Comparison of ENCODE assay signal across 21 cellular contexts in genomic region chr5:56476487-56476856, GRCh38.
DNase-seq lines count a peak whose midpoint lies in the region; TF ChIP-seq lines count a peak whose summit lies in the region.
"Had no signal": no experiment of that assay in that cellular context is flagged by ENCODE, and none has a peak within 500 bp of the region (broad histone marks: within the 10 kb centered on the region; RNA-seq: fewer than 3 reads in every experiment).

No MANE protein-coding gene starts in this region.

- no peak for TF ChIP-seq POLR2A in testis (IDR thresholded peaks at IDR 0.05)
- TF ChIP-seq POLR2A in transverse colon (IDR thresholded peaks at IDR 0.05), result no peak

- no peak overlapping the region for H3K4me3 ChIP-seq in testis
- H3K4me3 ChIP-seq in transverse colon, result no peak overlapping the region
- H3K4me3 ChIP-seq: left ventricle myocardium inferior had no signal

- no peak for TF ChIP-seq EP300 in transverse colon (IDR thresholded peaks at IDR 0.05; ENCODE audit: low read depth)

- H3K4me3 Mint-ChIP-seq in activated T-helper 2 cell treated with anti-CD3 and anti-CD28 coated beads, Interferon-gamma antibody, Interleukin-2, Interleukin-4, amounts not matched to agents 10 μg/mL and 5 μg/mL and 100 μg/mL, durations not matched to agents 14 hours and 24 hours and 36 hours (ENCODE audit: low read depth), result no peak overlapping the region
- H3K4me3 Mint-ChIP-seq: activated CD4-positive, alpha-beta T cell treated with anti-CD3 and anti-CD28 coated beads, Interleukin-2, amount 10 ng/mL, durations not matched to agents 7 days and 5 days; B cell; effector memory CD8-positive, alpha-beta T cell; stimulated activated naive CD8-positive, alpha-beta T cell treated with anti-CD3 and anti-CD28 coated beads, Interleukin-15, amount 100 ng/mL, for 72 hours; T-helper 1 cell treated with Interleukin-12 subunit alpha and Interleukin-12 subunit beta and Interleukin-4 antibody, amounts not matched to agents 30 μg/mL and 1 μg/mL, for 36 hours had no signal

- H3K9me3 Mint-ChIP-seq in activated T-helper 2 cell treated with anti-CD3 and anti-CD28 coated beads, Interferon-gamma antibody, Interleukin-2, Interleukin-4, amounts not matched to agents 10 μg/mL and 5 μg/mL and 100 μg/mL, durations not matched to agents 14 hours and 24 hours and 36 hours, result no peaks in the 10 kb centered on the region
- H3K9me3 Mint-ChIP-seq: activated CD4-positive, alpha-beta T cell treated with anti-CD3 and anti-CD28 coated beads, Interleukin-2, amount 10 ng/mL, durations not matched to agents 7 days and 5 days; effector memory CD8-positive, alpha-beta T cell; stimulated activated naive CD8-positive, alpha-beta T cell treated with anti-CD3 and anti-CD28 coated beads, Interleukin-15, amount 100 ng/mL, for 72 hours; T-helper 1 cell treated with Interleukin-12 subunit alpha and Interleukin-12 subunit beta and Interleukin-4 antibody, amounts not matched to agents 30 μg/mL and 1 μg/mL, for 36 hours had no signal

- H3K4me1 Mint-ChIP-seq in activated T-helper 2 cell treated with anti-CD3 and anti-CD28 coated beads, Interferon-gamma antibody, Interleukin-2, Interleukin-4, amounts not matched to agents 10 μg/mL and 5 μg/mL and 100 μg/mL, durations not matched to agents 14 hours and 24 hours and 36 hours (ENCODE audit: low read depth), result peaks cover 39% of the 10 kb centered on the region

- in situ Hi-C loops in transverse colon (cut with MboI; ENCODE audit: low pct_ligation_motif_present in 1 of 4, low pct_unique_long_range_greater_than_20kb in 1 of 4, low sequenced_read_pairs in 3 of 4), result no loop called here

- H3K27ac Mint-ChIP-seq in activated T-helper 2 cell treated with anti-CD3 and anti-CD28 coated beads, Interferon-gamma antibody, Interleukin-2, Interleukin-4, amounts not matched to agents 10 μg/mL and 5 μg/mL and 100 μg/mL, durations not matched to agents 14 hours and 24 hours and 36 hours, result peak overlapping the region; percentile 8
- H3K27ac Mint-ChIP-seq: effector memory CD8-positive, alpha-beta T cell; stimulated activated naive CD8-positive, alpha-beta T cell treated with anti-CD3 and anti-CD28 coated beads, Interleukin-15, amount 100 ng/mL, for 72 hours; T-helper 1 cell treated with Interleukin-12 subunit alpha and Interleukin-12 subunit beta and Interleukin-4 antibody, amounts not matched to agents 30 μg/mL and 1 μg/mL, for 36 hours had no signal

- H3K27ac ChIP-seq in testis (peak overlapping the region; percentile 19 to 29), transverse colon (no peak overlapping the region)
- H3K27ac ChIP-seq: left ventricle myocardium inferior, VCaP had no signal

- H3K9me3 ChIP-seq in testis (no peaks in the 10 kb centered on the region), transverse colon (no peaks in the 10 kb centered on the region)
- H3K9me3 ChIP-seq: left ventricle myocardium inferior had no signal

- 55 to 66% methylated on average over 5 of the region's 5 CpGs for WGBS in testis, 2 donors
- 87% methylated on average over 5 of the region's 5 CpGs; no CpG with 5 or more reads in 1 of the 2 donors for WGBS in transverse colon (ENCODE audit: low coverage in 1 of 2), 2 donors

- DNase-seq in HuH-7 (ENCODE audit: low spot score), result peak; percentile 27
- no peak for DNase-seq in activated T-helper 2 cell treated with anti-CD3 and anti-CD28 coated beads, Interferon-gamma antibody, Interleukin-2, Interleukin-4, amounts not matched to agents 10 μg/mL and 5 μg/mL and 100 μg/mL, durations not matched to agents 14 hours and 24 hours and 36 hours (ENCODE audit: low spot score)
- DNase-seq in iris pigment epithelial cell (ENCODE audit: low read depth), result peak; percentile 33
- no peak for DNase-seq in testis
- DNase-seq in GDM1 (lab: John Stamatoyannopoulos, UW), result no peak
- DNase-seq in transverse colon, result no peak
- DNase-seq in NCI-H187 (lab: John Stamatoyannopoulos, UW), result no peak
- DNase-seq: activated CD4-positive, alpha-beta T cell treated with anti-CD3 and anti-CD28 coated beads, Interleukin-2, amount 10 ng/mL, durations not matched to agents 7 days and 5 days; activated CD8-positive, alpha-beta memory T cell treated with anti-CD3 and anti-CD28 coated beads, Interleukin-2, amount 50 U/mL, for 48 hours; activated effector memory CD4-positive, alpha-beta T cell treated with anti-CD3 and anti-CD28 coated beads, Interleukin-2, amount 50 U/mL, for 16 hours; cerebellar nuclear complex; effector memory CD8-positive, alpha-beta T cell; left ventricle myocardium inferior; NCI-H1417; NCI-H69; SHP77 treated with DMSO at 0.1 percent for 48 hours; stimulated activated CD4-positive, alpha-beta T cell treated with anti-CD3 and anti-CD28 coated beads, Interleukin-4, amount 100 ng/mL, for 1 hour; stimulated activated naive CD8-positive, alpha-beta T cell treated with anti-CD3 and anti-CD28 coated beads, Interleukin-15, amount 100 ng/mL, for 72 hours had no signal

- no peaks in the 10 kb centered on the region for H3K27me3 Mint-ChIP-seq in activated T-helper 2 cell treated with anti-CD3 and anti-CD28 coated beads, Interferon-gamma antibody, Interleukin-2, Interleukin-4, amounts not matched to agents 10 μg/mL and 5 μg/mL and 100 μg/mL, durations not matched to agents 14 hours and 24 hours and 36 hours (ENCODE audit: low read depth)
- H3K27me3 Mint-ChIP-seq: activated CD4-positive, alpha-beta T cell treated with anti-CD3 and anti-CD28 coated beads, Interleukin-2, amount 10 ng/mL, durations not matched to agents 7 days and 5 days; B cell had no signal

- H3K4me1 ChIP-seq in testis (peaks cover 27% of the 10 kb centered on the region), transverse colon (peaks cover 0 to 22% (median 6%) of the 10 kb centered on the region in 4 donors)

- intact Hi-C loops in activated T-helper 2 cell treated with anti-CD3 and anti-CD28 coated beads, Interferon-gamma antibody, Interleukin-2, Interleukin-4, amounts not matched to agents 10 μg/mL and 5 μg/mL and 100 μg/mL, durations not matched to agents 14 hours and 24 hours and 36 hours (cut with micrococcal nuclease), result loop anchor here (2.0 kb wide), 1 partner anchor 14 kb away; no protein-coding TSS in a partner anchor
- intact Hi-C loops in testis (cut with DNase I; ENCODE audit: low total_unique reads) (no loop called here), transverse colon (cut with DNase I; ENCODE audit: low total_unique reads) (no loop called here)

- no peaks in the 10 kb centered on the region for H3K36me3 Mint-ChIP-seq in activated T-helper 2 cell treated with anti-CD3 and anti-CD28 coated beads, Interferon-gamma antibody, Interleukin-2, Interleukin-4, amounts not matched to agents 10 μg/mL and 5 μg/mL and 100 μg/mL, durations not matched to agents 14 hours and 24 hours and 36 hours (ENCODE audit: low read depth)

- H3K36me3 ChIP-seq in testis (ENCODE audit: low read depth, missing control alignments) (no peaks in the 10 kb centered on the region), transverse colon (no peaks in the 10 kb centered on the region)
- H3K36me3 ChIP-seq: left ventricle myocardium inferior had no signal

- no peaks in the 10 kb centered on the region for H3K27me3 ChIP-seq in testis
- peaks cover 13% of the 10 kb centered on the region for H3K27me3 ChIP-seq in transverse colon

- TF ChIP-seq CTCF in testis (IDR thresholded peaks at IDR 0.05) (no peak), transverse colon (IDR thresholded peaks at IDR 0.05) (no peak)

Comparison
In these comparisons a context has a peak if more than half of its experiments do, and no peak if none do; other contexts are left out.
1. DNase-seq: peak in HuH-7 (single experiment) and iris pigment epithelial cell (single experiment); none in activated T-helper 2 cell treated with anti-CD3 and anti-CD28 coated beads, Interferon-gamma antibody, Interleukin-2, Interleukin-4, amounts not matched to agents 10 μg/mL and 5 μg/mL and 100 μg/mL, durations not matched to agents 14 hours and 24 hours and 36 hours (single experiment), testis (single experiment), GDM1 (single experiment), transverse colon (single experiment) and NCI-H187 (0 of 2).
2. H3K27ac ChIP-seq: peak in testis (2 of 2); none in transverse colon (0 of 4).